8 cellular contexts compared by ENCODE assay signal in genomic region chr1:40161888-40162397, GRCh38. TPM values are rescaled to one million over a fixed set of nuclear protein-coding genes. Genes with fewer than 3 reads are reported as not detected.
A peak's percentile ranks its signal among the peaks of the same experiment; 100 is the strongest.
DNase-seq lines count a peak whose midpoint lies in the region; ATAC-seq and TF ChIP-seq lines count a peak whose summit lies in the region.

No MANE protein-coding gene starts in this region.

- peaks cover 0 to 5% (median 4%) of the 10 kb centered on the region in 3 donors for H3K36me3 Mint-ChIP-seq in CD8-positive, alpha-beta memory T cell
- no peaks in the 10 kb centered on the region for H3K36me3 Mint-ChIP-seq in chondrocyte (ENCODE audit: low read depth)

- no peak overlapping the region for H3K27ac Mint-ChIP-seq in CD8-positive, alpha-beta memory T cell
- no peak overlapping the region for H3K27ac Mint-ChIP-seq in chondrocyte (ENCODE audit: unreplicated experiment)

- no peaks in the 10 kb centered on the region for H3K27me3 ChIP-seq in CD8-positive, alpha-beta memory T cell (ENCODE audit: insufficient read depth, low read length, poor library complexity, severe bottlenecking)
- H3K27me3 ChIP-seq in HL-60 (ENCODE audit: insufficient read depth, poor library complexity, severe bottlenecking) (no peaks in the 10 kb centered on the region), mucosa of stomach (ENCODE audit: control insufficient read depth, insufficient read depth, low read length) (no peaks in the 10 kb centered on the region)

- no peak for TF ChIP-seq CTCF in HL-60 (IDR thresholded peaks at IDR 0.05; ENCODE audit: insufficient read depth, low read length)
- peak; percentile 44 for TF ChIP-seq CTCF in chondrocyte (IDR thresholded peaks at IDR 0.05)

- CTCF ChIA-PET in CD8-positive, alpha-beta memory T cell (lab: Charles Lee) = interaction anchor here (0.9 to 2.6 kb wide), 4 partner anchors 10 to 346 kb away, joined by 3 to 10 read pairs (median 4); no protein-coding TSS in a partner anchor

- POLR2A ChIA-PET in CD8-positive, alpha-beta memory T cell (lab: Charles Lee) = interaction anchor here (0.7 to 1.5 kb wide), 3 partner anchors 12 to 179 kb away, joined by 3 to 7 read pairs (median 4); partner anchors contain the start of gene COL9A2

- no peaks in the 10 kb centered on the region for H3K27me3 Mint-ChIP-seq in CD8-positive, alpha-beta memory T cell
- H3K27me3 Mint-ChIP-seq in chondrocyte (ENCODE audit: low read depth) = no peaks in the 10 kb centered on the region

- no peak for ATAC-seq in GM18870 (IDR thresholded peaks at IDR 0.05; ENCODE audit: unreplicated experiment)

- no peaks in the 10 kb centered on the region for H3K9me3 Mint-ChIP-seq in CD8-positive, alpha-beta memory T cell
- H3K9me3 Mint-ChIP-seq in chondrocyte (ENCODE audit: low read depth) = no peaks in the 10 kb centered on the region

- H3K4me1 Mint-ChIP-seq in CD8-positive, alpha-beta memory T cell = peaks cover 6 to 19% (median 10%) of the 10 kb centered on the region in 3 donors
- H3K4me1 Mint-ChIP-seq in chondrocyte (ENCODE audit: low read depth) = peaks cover 16% of the 10 kb centered on the region

- no peaks in the 10 kb centered on the region for H3K9me3 ChIP-seq in CD8-positive, alpha-beta memory T cell (ENCODE audit: low read length)
- no peaks in the 10 kb centered on the region for H3K9me3 ChIP-seq in mucosa of stomach (ENCODE audit: control insufficient read depth, low read length)

- DNase-seq in CD8-positive, alpha-beta memory T cell = no peak
- DNase-seq in HL-60 (ENCODE audit: low read depth in 1 of 2, low spot score in 1 of 2) = peak in 1 of 2 experiments; percentile 42
- no peak for DNase-seq in chondrocyte (ENCODE audit: low spot score)
- no peak for DNase-seq in NCI-H1694 (lab: John Stamatoyannopoulos, UW)
- DNase-seq in putamen (ENCODE audit: low spot score) = no peak
- DNase-seq in activated CD4-positive, CD25-positive, alpha-beta regulatory T cell (lab: John Stamatoyannopoulos, UW) = no peak

- peaks cover 44% of the 10 kb centered on the region for H3K4me1 ChIP-seq in CD8-positive, alpha-beta memory T cell (ENCODE audit: insufficient read depth, low read length)
- peaks cover 14% of the 10 kb centered on the region for H3K4me1 ChIP-seq in mucosa of stomach (ENCODE audit: control insufficient read depth, insufficient read depth, low read length)

- no peak overlapping the region for H3K4me3 Mint-ChIP-seq in CD8-positive, alpha-beta memory T cell
- H3K4me3 Mint-ChIP-seq in chondrocyte (ENCODE audit: unreplicated experiment) = no peak overlapping the region

- H3K36me3 ChIP-seq in CD8-positive, alpha-beta memory T cell (ENCODE audit: insufficient read depth, low read length) = no peaks in the 10 kb centered on the region
- no peaks in the 10 kb centered on the region for H3K36me3 ChIP-seq in mucosa of stomach (ENCODE audit: control insufficient read depth, insufficient read depth, low read length)

- peak overlapping the region; percentile 98 for H3K27ac ChIP-seq in CD8-positive, alpha-beta memory T cell (ENCODE audit: low read depth, low read length)
- H3K27ac ChIP-seq in HL-60 (replicated peaks) = peak overlapping the region; percentile 82

- H3K4me3 ChIP-seq in CD8-positive, alpha-beta memory T cell (ENCODE audit: low read length) = peak overlapping the region; percentile 84
- H3K4me3 ChIP-seq in HL-60 (replicated peaks; ENCODE audit: insufficient read depth, low read length) (peak overlapping the region; percentile 97), mucosa of stomach (ENCODE audit: low read length) (peak overlapping the region; percentile 68)

- H3K9ac ChIP-seq in mucosa of stomach (ENCODE audit: low read length) = peak overlapping the region; percentile 99

RNA-seq across cellular contexts. Expression of gene RLF, which starts 0.8 kb away (rescaled TPM):
- total RNA-seq in CD8-positive, alpha-beta memory T cell = 10 to 100 TPM; 13.6 to 14.0 TPM
- 9.4 TPM for polyA plus RNA-seq in CD8-positive, alpha-beta memory T cell
- 11.9 to 16.0 TPM (median 15.5 TPM) in 3 replicates for total RNA-seq in chondrocyte
